ENCODE assay signal across 8 cellular contexts in genomic region chr5:109690456-109691247, GRCh38. TPM values are rescaled to one million over a fixed set of nuclear protein-coding genes. Genes with fewer than 3 reads are reported as not detected.
DNase-seq lines count a peak whose midpoint lies in the region; ATAC-seq and TF ChIP-seq lines count a peak whose summit lies in the region.

No MANE protein-coding gene starts in this region.

- no peaks in the 10 kb centered on the region for H3K27me3 Mint-ChIP-seq in CD4-positive, CD25-positive, alpha-beta regulatory T cell
- no peaks in the 10 kb centered on the region for H3K27me3 Mint-ChIP-seq in activated naive CD8-positive, alpha-beta T cell

- H3K36me3 ChIP-seq in CD4-positive, CD25-positive, alpha-beta regulatory T cell (ENCODE audit: control insufficient read depth, insufficient read depth, low read length) = no peaks in the 10 kb centered on the region
- H3K36me3 ChIP-seq in tibial artery = no peaks in the 10 kb centered on the region

- H3K4me3 Mint-ChIP-seq in CD4-positive, CD25-positive, alpha-beta regulatory T cell = peak overlapping the region; percentile 90 to 96 (median 92)
- H3K4me3 Mint-ChIP-seq in activated naive CD8-positive, alpha-beta T cell = peak overlapping the region; percentile 93

- peaks cover 4 to 5% of the 10 kb centered on the region in 2 experiments for H3K9me3 ChIP-seq in CD4-positive, CD25-positive, alpha-beta regulatory T cell (ENCODE audit: control insufficient read depth in 2 of 2, low read length in 2 of 2)
- H3K9me3 ChIP-seq in tibial artery = peaks cover 0 to 5% (median 0%) of the 10 kb centered on the region in 3 donors

- H3K36me3 Mint-ChIP-seq in CD4-positive, CD25-positive, alpha-beta regulatory T cell = peaks cover under 1% of the 10 kb centered on the region
- H3K36me3 Mint-ChIP-seq in activated naive CD8-positive, alpha-beta T cell = no peaks in the 10 kb centered on the region

- H3K27ac ChIP-seq in CD4-positive, CD25-positive, alpha-beta regulatory T cell (ENCODE audit: insufficient read depth, low read length, poor library complexity, severe bottlenecking) = peak overlapping the region; percentile 93
- H3K27ac ChIP-seq in tibial artery = peak overlapping the region; percentile 96 to 98

- peak overlapping the region; percentile 97 for H3K4me3 ChIP-seq in CD4-positive, CD25-positive, alpha-beta regulatory T cell (ENCODE audit: low read depth, low read length)
- H3K4me3 ChIP-seq in tibial artery = peak overlapping the region; percentile 75 to 93

- peaks cover 34 to 52% (median 36%) of the 10 kb centered on the region in 4 donors for H3K4me1 Mint-ChIP-seq in CD4-positive, CD25-positive, alpha-beta regulatory T cell
- H3K4me1 Mint-ChIP-seq in activated naive CD8-positive, alpha-beta T cell (ENCODE audit: low read depth) = peaks cover 47% of the 10 kb centered on the region

- no peaks in the 10 kb centered on the region for H3K9me3 Mint-ChIP-seq in CD4-positive, CD25-positive, alpha-beta regulatory T cell
- no peaks in the 10 kb centered on the region for H3K9me3 Mint-ChIP-seq in activated naive CD8-positive, alpha-beta T cell (ENCODE audit: low read depth)

- H3K27me3 ChIP-seq in CD4-positive, CD25-positive, alpha-beta regulatory T cell (ENCODE audit: control insufficient read depth, insufficient read depth, low read length) = no peaks in the 10 kb centered on the region
- H3K27me3 ChIP-seq in tibial artery = no peaks in the 10 kb centered on the region

- TF ChIP-seq EP300 in Ishikawa (IDR thresholded peaks at IDR 0.05; ENCODE audit: borderline replicate concordance) = no peak

- H3K27ac Mint-ChIP-seq in CD4-positive, CD25-positive, alpha-beta regulatory T cell = peak overlapping the region; percentile 91 to 93 (median 92)
- H3K27ac Mint-ChIP-seq in activated naive CD8-positive, alpha-beta T cell = peak overlapping the region; percentile 86

- peak; percentile 39 to 74 (median 70) for DNase-seq in CD4-positive, CD25-positive, alpha-beta regulatory T cell
- DNase-seq in glomerular endothelial cell (ENCODE audit: extremely low read depth, low read depth, low spot score) (peak; percentile 45), non-pigmented ciliary epithelial cell (ENCODE audit: low read depth) (peak; percentile 63), tibial artery (peak; percentile 84 to 91)

- H3K4me1 ChIP-seq in CD4-positive, CD25-positive, alpha-beta regulatory T cell (ENCODE audit: control insufficient read depth, insufficient read depth, low read length, poor library complexity, severe bottlenecking) = peaks cover 45% of the 10 kb centered on the region
- peaks cover 0 to 43% (median 32%) of the 10 kb centered on the region in 4 donors for H3K4me1 ChIP-seq in tibial artery

- TF ChIP-seq CTCF in tibial artery (IDR thresholded peaks at IDR 0.05) = peak; percentile 62 to 79

- intact Hi-C loops in tibial artery (cut with DNase I; ENCODE audit: low total_unique reads) = loop anchor here (5.0 to 10.0 kb wide), 3 partner anchors 307 to 1404 kb away; partner anchors contain the start of gene WDR36

- ATAC-seq in CD4-positive, CD25-positive, alpha-beta regulatory T cell (ENCODE audit: low read depth in 2 of 2) = peak; percentile 17 to 20
- peak; percentile 10 for ATAC-seq in GM21367 (IDR thresholded peaks at IDR 0.05; ENCODE audit: unreplicated experiment)
- ATAC-seq in SK-N-SH treated with all-trans-retinoic acid at 6 μM for 48 hours = peak; percentile 57

- TF ChIP-seq RAD21 in Ishikawa (IDR thresholded peaks at IDR 0.05; ENCODE audit: low read depth) = peak; percentile 63

TF ChIP-seq in Ishikawa, 13 proteins besides CTCF, POLR2A, EP300 and RAD21 (continues in another document):
- TF ChIP-seq TCF12 (IDR thresholded peaks at IDR 0.05; ENCODE audit: low read depth) = no peak
- TF ChIP-seq EGR1 (IDR thresholded peaks at IDR 0.05) = no peak
- TF ChIP-seq YY1 (IDR thresholded peaks at IDR 0.05; ENCODE audit: low read depth) = peak; percentile 40; the same call in 1 of the 2 replicates
- no peak for TF ChIP-seq USF1 (IDR thresholded peaks at IDR 0.05)
- no peak for TF ChIP-seq CREB1 (IDR thresholded peaks at IDR 0.05; ENCODE audit: low read depth)
- TF ChIP-seq FOXM1 (IDR thresholded peaks at IDR 0.05; ENCODE audit: borderline replicate concordance, low read depth) = no peak
- peak; percentile 48; the same call in 1 of the 2 replicates for TF ChIP-seq MAX (IDR thresholded peaks at IDR 0.05)
- no peak for TF ChIP-seq NFIC (IDR thresholded peaks at IDR 0.05)
- TF ChIP-seq CEBPB (IDR thresholded peaks at IDR 0.05) = no peak
- no peak for TF ChIP-seq ZBTB7A (IDR thresholded peaks at IDR 0.05; ENCODE audit: low read depth)

TF ChIP-seq in SK-N-SH treated with all-trans-retinoic acid at 6 μM for 48 hours, 23 proteins besides CTCF, POLR2A, EP300 and RAD21:
- TF ChIP-seq PPARA (CRISPR knock-in tag; IDR thresholded peaks at IDR 0.05; ENCODE audit: borderline replicate concordance) (no peak), ARNTL (CRISPR knock-in tag; IDR thresholded peaks at IDR 0.05; ENCODE audit: borderline replicate concordance, low read depth) (no peak), TCF4 (CRISPR knock-in tag; IDR thresholded peaks at IDR 0.05; ENCODE audit: borderline replicate concordance) (no peak; the same call in 1 of the 2 replicates), ZFP3 (CRISPR knock-in tag; IDR thresholded peaks at IDR 0.05) (peak; percentile 2; the same call in 1 of the 2 replicates)

RNA-seq across cellular contexts. Expression of gene MAN2A1, which starts 0.9 kb away (rescaled TPM):
- total RNA-seq in CD4-positive, CD25-positive, alpha-beta regulatory T cell = 71.5 TPM
- 10 to 100 TPM; 20.7 to 26.5 (median 21.2) TPM for polyA plus RNA-seq in CD4-positive, CD25-positive, alpha-beta regulatory T cell
- total RNA-seq in glomerular endothelial cell = 63.7 and 78.0 TPM in 2 replicates

Comparison
In these comparisons a context has a peak if more than half of its experiments do, and no peak if none do; other contexts are left out.
1. Peak in every context shown above with its lines: DNase-seq, ATAC-seq, H3K4me3 ChIP-seq and H3K27ac ChIP-seq.